ENCODE assay signal across 1 cellular context in the genomic region with DNA sequence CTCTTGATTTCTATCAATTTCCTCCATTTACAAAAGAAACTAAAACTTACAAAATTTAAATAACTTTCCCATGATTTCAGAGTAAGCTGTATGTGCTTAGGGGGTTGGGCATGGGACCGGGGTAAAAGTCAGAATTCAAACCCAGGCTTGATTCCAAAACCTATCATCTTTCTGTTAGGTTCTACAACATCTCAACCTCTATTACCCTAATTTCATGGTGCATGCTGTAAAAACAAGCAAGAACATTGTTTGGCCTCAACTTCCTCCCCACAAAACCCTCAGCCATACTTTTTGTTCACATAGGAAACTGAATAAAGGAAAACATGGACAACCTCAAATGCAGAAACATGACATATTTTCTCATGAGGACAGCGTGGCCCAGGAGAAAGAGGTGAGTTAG.
TF ChIP-seq lines count a peak whose summit lies in the region.

No MANE protein-coding gene starts in this region.

TF ChIP-seq in H1, 55 proteins besides CTCF, POLR2A, EP300 and RAD21:
- TF ChIP-seq SIRT6 (IDR thresholded peaks at IDR 0.05; ENCODE audit: low read length) (no peak), TBP (IDR thresholded peaks at IDR 0.05; ENCODE audit: low read depth, low read length) (no peak), POLR2AphosphoS5 (IDR thresholded peaks at IDR 0.05; ENCODE audit: low read depth, low read length) (no peak), SP1 (IDR thresholded peaks at IDR 0.05; ENCODE audit: low read depth, low read length) (no peak), EZH2 (IDR thresholded peaks at IDR 0.05; ENCODE audit: low read depth, low read length, severe bottlenecking) (no peak), JUND (IDR thresholded peaks at IDR 0.05; ENCODE audit: low read length) (no peak), RFX5 (IDR thresholded peaks at IDR 0.05; ENCODE audit: borderline replicate concordance, low read depth, low read length) (no peak), TAF1 (IDR thresholded peaks at IDR 0.05; ENCODE audit: low read depth, low read length) (no peak), YY1 (IDR thresholded peaks at IDR 0.05; ENCODE audit: low read depth, low read length) (no peak), CTBP2 (IDR thresholded peaks at IDR 0.05; ENCODE audit: borderline replicate concordance, insufficient read depth, insufficient read length, low read length) (no peak), EGR1 (IDR thresholded peaks at IDR 0.05; ENCODE audit: borderline replicate concordance, low read depth, low read length) (no peak), SRF (IDR thresholded peaks at IDR 0.05; ENCODE audit: low read depth, low read length) (no peak), ASH2L (IDR thresholded peaks at IDR 0.05; ENCODE audit: low read length) (no peak)
